Comparison of ENCODE assay signal across 15 cellular contexts in the genomic region with DNA sequence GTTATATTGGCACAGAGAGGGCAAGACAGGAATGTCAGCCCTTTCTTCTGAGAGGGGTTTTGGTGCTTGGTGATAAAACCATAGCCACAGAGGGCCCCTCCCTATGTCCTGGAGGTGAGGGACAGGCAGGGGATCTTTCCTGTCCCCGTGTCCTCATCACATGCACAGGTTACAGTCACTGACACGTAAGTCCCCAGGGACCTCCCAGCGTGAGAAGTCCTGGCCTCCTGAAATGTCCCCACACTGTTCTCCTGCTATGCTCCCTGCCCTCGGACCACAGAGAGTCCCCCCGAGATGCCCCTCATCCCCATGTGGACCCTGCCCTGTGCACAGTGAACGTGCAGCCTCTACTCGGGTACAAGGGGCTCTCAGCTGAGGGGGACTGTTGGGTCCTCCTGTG.
"Had no signal": no experiment of that assay in that cellular context is flagged by ENCODE, and none has a peak within 500 bp of the region (broad histone marks: within the 10 kb centered on the region; RNA-seq: fewer than 3 reads in every experiment).

No MANE protein-coding gene starts in this region.

- ATAC-seq: activated CD4-positive, CD25-positive, alpha-beta regulatory T cell treated with anti-CD3 and anti-CD28 coated beads, Interleukin-2, amount 50 U/mL, for 24 hours; activated T-helper 17 cell treated with anti-CD3 and anti-CD28 coated beads, Interleukin-2, amount 50 U/mL, for 72 hours; mucosa of descending colon; naive thymus-derived CD8-positive, alpha-beta T cell; right lobe of liver; stimulated activated naive CD8-positive, alpha-beta T cell treated with anti-CD3 and anti-CD28 coated beads, Interleukin-15, amount 100 ng/mL, for 72 hours had no signal

- H3K27me3 ChIP-seq: hepatocyte, right lobe of liver, uterus had no signal

- DNase-seq: activated naive CD4-positive, alpha-beta T cell treated with Interleukin-2 at 50 U/mL for 16 hours; activated T-cell treated with anti-CD3 and anti-CD28 coated beads for 4 hours; anterior cingulate cortex; islet precursor cell; mucosa of descending colon; naive thymus-derived CD8-positive, alpha-beta T cell; right lobe of liver; stimulated activated naive CD8-positive, alpha-beta T cell treated with anti-CD3 and anti-CD28 coated beads, Interleukin-15, amount 100 ng/mL, for 72 hours; uterus had no signal

- H3K36me3 ChIP-seq: right lobe of liver, thoracic aorta, uterus had no signal

- H3K4me3 ChIP-seq: hepatocyte, mucosa of descending colon, right lobe of liver, thoracic aorta, uterus had no signal

- H2AFZ ChIP-seq: hepatocyte had no signal

- H3K9me3 Mint-ChIP-seq: activated T-helper 17 cell treated with anti-CD3 and anti-CD28 coated beads, Interleukin-2, amount 50 U/mL, for 72 hours; naive thymus-derived CD8-positive, alpha-beta T cell; stimulated activated naive CD8-positive, alpha-beta T cell treated with anti-CD3 and anti-CD28 coated beads, Interleukin-15, amount 100 ng/mL, for 72 hours had no signal

- H3K4me3 Mint-ChIP-seq: activated T-helper 17 cell treated with anti-CD3 and anti-CD28 coated beads, Interleukin-2, amount 50 U/mL, for 72 hours; naive thymus-derived CD8-positive, alpha-beta T cell; stimulated activated naive CD8-positive, alpha-beta T cell treated with anti-CD3 and anti-CD28 coated beads, Interleukin-15, amount 100 ng/mL, for 72 hours had no signal

- H3K9me3 ChIP-seq: mucosa of descending colon, right lobe of liver, thoracic aorta, uterus had no signal

- H3K79me2 ChIP-seq: hepatocyte had no signal

- H3K27ac Mint-ChIP-seq: activated T-helper 17 cell treated with anti-CD3 and anti-CD28 coated beads, Interleukin-2, amount 50 U/mL, for 72 hours; stimulated activated naive CD8-positive, alpha-beta T cell treated with anti-CD3 and anti-CD28 coated beads, Interleukin-15, amount 100 ng/mL, for 72 hours had no signal

- FAIRE-seq: bronchial epithelial cell, endometrium had no signal

- H3K4me1 ChIP-seq: right lobe of liver, uterus had no signal

- H3K27ac ChIP-seq: hepatocyte, right lobe of liver, uterus had no signal

- H3K4me2 ChIP-seq: hepatocyte had no signal

- H3K27me3 Mint-ChIP-seq: activated T-helper 17 cell treated with anti-CD3 and anti-CD28 coated beads, Interleukin-2, amount 50 U/mL, for 72 hours; stimulated activated naive CD8-positive, alpha-beta T cell treated with anti-CD3 and anti-CD28 coated beads, Interleukin-15, amount 100 ng/mL, for 72 hours had no signal

- H3K36me3 Mint-ChIP-seq: naive thymus-derived CD8-positive, alpha-beta T cell had no signal

- H3K4me1 Mint-ChIP-seq: activated T-helper 17 cell treated with anti-CD3 and anti-CD28 coated beads, Interleukin-2, amount 50 U/mL, for 72 hours had no signal
